Comparison of ENCODE assay signal across 9 cellular contexts in the genomic region with DNA sequence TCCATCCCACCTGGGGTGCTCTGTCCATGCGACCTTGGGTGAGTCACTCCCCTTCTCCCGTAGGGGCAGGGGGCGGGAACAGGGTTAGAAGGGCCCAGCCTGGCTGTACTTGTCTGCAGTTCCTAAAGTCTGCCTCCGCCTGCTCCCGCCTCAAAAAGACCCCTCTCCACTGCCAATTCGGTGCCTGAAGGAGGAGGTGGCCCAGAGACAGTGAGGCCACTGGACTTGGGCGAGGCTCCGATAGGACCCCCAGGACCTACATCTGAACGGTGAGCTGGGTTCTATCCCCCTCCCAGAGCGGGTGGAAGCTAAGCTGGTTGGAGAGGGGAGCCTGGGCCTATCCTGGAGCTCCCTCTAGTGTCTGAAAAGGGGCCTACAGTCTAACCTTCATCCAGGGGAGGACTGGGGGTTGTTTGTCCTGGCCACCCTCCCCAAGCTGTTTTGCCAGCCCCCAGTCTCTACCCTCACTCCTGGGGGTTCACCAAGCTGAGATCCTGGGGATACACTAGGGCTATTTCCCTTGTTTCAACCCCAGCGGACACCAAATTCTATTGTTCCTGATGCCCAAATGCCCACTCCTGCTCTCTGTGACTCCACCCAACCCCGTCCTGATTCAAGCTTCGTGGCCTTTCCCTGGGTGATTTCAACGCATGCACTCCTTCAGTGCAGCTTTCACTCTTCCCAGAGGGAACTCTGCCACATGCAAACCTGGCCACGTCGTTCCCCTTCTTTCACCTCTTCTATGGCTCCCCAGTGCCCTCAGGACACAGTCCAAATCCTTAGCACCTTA. TPM values are rescaled to one million over a fixed set of nuclear protein-coding genes. Genes with fewer than 3 reads are reported as not detected.
DNase-seq lines count a peak whose midpoint lies in the region; ATAC-seq, FAIRE-seq and TF ChIP-seq lines count a peak whose summit lies in the region.
"Had no signal": no experiment of that assay in that cellular context is flagged by ENCODE, and none has a peak within 500 bp of the region (broad histone marks: within the 10 kb centered on the region; RNA-seq: fewer than 3 reads in every experiment).

No MANE protein-coding gene starts in this region.

- no peaks in the 10 kb centered on the region for H3K36me3 ChIP-seq in HUES64 (ENCODE audit: insufficient read depth, low read length)

- peaks cover 25% of the 10 kb centered on the region for H3K27me3 Mint-ChIP-seq in osteocyte (ENCODE audit: unreplicated experiment)

- no peaks in the 10 kb centered on the region for H3K4me1 ChIP-seq in HUES64 (ENCODE audit: insufficient read depth, low read length)

- WGBS in HUES64, result 30% methylated on average over 16 of the region's 16 CpGs

- no peak for FAIRE-seq in RCC 7860 (lab: Jason Lieb, UNC)
- FAIRE-seq in urothelium cell line (lab: Jason Lieb, UNC), result no peak

- TF ChIP-seq CTCF in fibroblast of pulmonary artery (IDR thresholded peaks at IDR 0.05; ENCODE audit: low read length, missing control alignments) (peak; percentile 98), osteocyte (IDR thresholded peaks at IDR 0.05) (peak; percentile 95)

- H3K4me3 ChIP-seq in HUES64 (ENCODE audit: low read length), result peak overlapping the region; percentile 30; the same call in 1 of the 2 replicates
- no peak overlapping the region for H3K4me3 ChIP-seq in fibroblast of pulmonary artery (replicated peaks; ENCODE audit: low read depth, low read length)

- H3K4me1 Mint-ChIP-seq in osteocyte (ENCODE audit: unreplicated experiment), result peaks cover 7% of the 10 kb centered on the region

- peak; percentile 59 for ATAC-seq in GM18867 (IDR thresholded peaks at IDR 0.05; ENCODE audit: unreplicated experiment)

- no peak overlapping the region for H3K27ac ChIP-seq in HUES64 (ENCODE audit: low read depth, low read length)

- H3K9me3 ChIP-seq in HUES64 (ENCODE audit: insufficient read depth, low read depth, low read length), result no peaks in the 10 kb centered on the region

- peak; percentile 82 for DNase-seq in AG08395 (ENCODE audit: low spot score)
- DNase-seq in RCC 7860 (ENCODE audit: low spot score), result peak; percentile 45
- DNase-seq in activated T-cell treated with anti-CD3 and anti-CD28 coated beads, Interleukin-2, amount 50 U/mL, for 48 hours, result peak; percentile 75 to 79
- DNase-seq in fibroblast of pulmonary artery (ENCODE audit: low read depth), result peak; percentile 59
- DNase-seq in osteocyte (ENCODE audit: extremely low spot score, unreplicated experiment), result no peak
- peak; percentile 76 for DNase-seq in urothelium cell line (ENCODE audit: low spot score)

- H3K27me3 ChIP-seq in HUES64 (ENCODE audit: insufficient read depth, low read length), result 0 out of 2 replicates have a peak, but pooled peaks cover under 1% of the 10 kb centered on the region

- H3K36me3 Mint-ChIP-seq in osteocyte (ENCODE audit: unreplicated experiment), result no peaks in the 10 kb centered on the region

- no peaks in the 10 kb centered on the region for H3K9me3 Mint-ChIP-seq in osteocyte (ENCODE audit: unreplicated experiment)
- H3K9me3 Mint-ChIP-seq: stimulated activated naive CD8-positive, alpha-beta T cell treated with anti-CD3 and anti-CD28 coated beads, Interleukin-15, Interleukin-2, amounts not matched to agents 100 ng/mL and 50 ng/mL, for 24 hours had no signal

- no peak overlapping the region for H3K27ac Mint-ChIP-seq in osteocyte (ENCODE audit: unreplicated experiment)
- H3K27ac Mint-ChIP-seq: stimulated activated naive CD8-positive, alpha-beta T cell treated with anti-CD3 and anti-CD28 coated beads, Interleukin-15, Interleukin-2, amounts not matched to agents 100 ng/mL and 50 ng/mL, for 24 hours had no signal

- no peak overlapping the region for H3K9ac ChIP-seq in HUES64 (ENCODE audit: low read depth, low read length)

- no peak overlapping the region for H3K4me3 Mint-ChIP-seq in osteocyte (ENCODE audit: unreplicated experiment)
- H3K4me3 Mint-ChIP-seq: stimulated activated naive CD8-positive, alpha-beta T cell treated with anti-CD3 and anti-CD28 coated beads, Interleukin-15, Interleukin-2, amounts not matched to agents 100 ng/mL and 50 ng/mL, for 24 hours had no signal

RNA-seq across cellular contexts. Expression of a gene that starts 6.1 kb away (rescaled TPM):
- 11.7 TPM for polyA plus RNA-seq in HUES64 (2013, experiment 1 of 2)
- polyA plus RNA-seq in HUES64 (2013, experiment 2 of 2), result 15.0 TPM
- total RNA-seq in osteocyte, result not detected in 2 replicates
